1 cellular context compared by ENCODE assay signal in genomic region chr4:87053802-87054767, GRCh38.
TF ChIP-seq lines count a peak whose summit lies in the region.

No MANE protein-coding gene starts in this region.

TF ChIP-seq in liver, 16 proteins besides CTCF, POLR2A, EP300 and RAD21:
- TF ChIP-seq RXRA (IDR thresholded peaks at IDR 0.05) = peak in 1 of 2 donors; percentile 7
- peak; percentile 74 for TF ChIP-seq NR2F2 (IDR thresholded peaks at IDR 0.05)
- no peak for TF ChIP-seq TAF1 (conservative IDR thresholded peaks at IDR 0.05)
